Comparison of ENCODE assay signal across 23 cellular contexts in the genomic region with DNA sequence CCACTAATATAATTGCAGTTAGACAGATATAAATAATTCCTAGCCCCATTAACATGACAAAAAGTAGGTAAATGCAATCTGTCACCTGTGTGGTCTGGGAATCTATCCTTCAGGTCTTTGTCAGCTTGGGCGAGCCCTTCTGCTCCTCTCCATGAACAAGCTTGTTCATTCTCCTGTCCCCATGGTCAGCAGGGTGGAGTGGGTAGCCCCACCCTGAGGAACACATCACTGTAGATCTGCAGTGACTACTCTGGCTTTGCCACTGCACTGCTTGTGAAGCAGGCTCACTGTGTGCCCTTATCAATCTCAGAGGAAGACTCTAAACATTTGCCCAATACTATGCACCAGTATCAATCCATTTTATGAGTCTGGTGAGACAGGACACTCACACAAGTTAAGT.
DNase-seq lines count a peak whose midpoint lies in the region; ATAC-seq, FAIRE-seq and TF ChIP-seq lines count a peak whose summit lies in the region.
"Had no signal": no experiment of that assay in that cellular context is flagged by ENCODE, and none has a peak within 500 bp of the region (broad histone marks: within the 10 kb centered on the region; RNA-seq: fewer than 3 reads in every experiment).

No MANE protein-coding gene starts in this region.

- H3K27ac ChIP-seq in vagina, result no peak overlapping the region
- H3K27ac ChIP-seq in right atrium auricular region, result no peak overlapping the region
- H3K27ac ChIP-seq: BLaER1 treated with 17β-estradiol and CSF1 and Interleukin-3, amounts not matched to agents 10 nM and 100 nM; HL-60 had no signal

- H3K36me3 ChIP-seq in bronchial epithelial cell (ENCODE audit: control insufficient read depth, insufficient read depth, low read length) (no peaks in the 10 kb centered on the region), vagina (no peaks in the 10 kb centered on the region), right atrium auricular region (no peaks in the 10 kb centered on the region)
- H3K36me3 ChIP-seq: BLaER1 treated with 17β-estradiol and CSF1 and Interleukin-3, amounts not matched to agents 10 nM and 100 nM had no signal

- H3K9me3 ChIP-seq in vagina, result no peaks in the 10 kb centered on the region
- peaks cover 0 to 9% of the 10 kb centered on the region in 2 donors for H3K9me3 ChIP-seq in right atrium auricular region

- DNase-seq in activated CD8-positive, alpha-beta memory T cell treated with anti-CD3 and anti-CD28 coated beads for 24 hours, result peak; percentile 26
- DNase-seq in activated CD8-positive, alpha-beta memory T cell treated with anti-CD3 and anti-CD28 coated beads, Interleukin-2, amount 50 U/mL, for 48 hours, result no peak
- DNase-seq in bronchial epithelial cell (ENCODE audit: low read depth) (no peak), iPS-NIHi7 (ENCODE audit: extremely low spot score) (peak; percentile 3), vagina (ENCODE audit: extremely low spot score in 2 of 2) (peak; percentile 34 to 55), NOMO-1 treated with DMSO at 0.1 percent for 48 hours (lab: John Stamatoyannopoulos, UW; ENCODE audit: unreplicated experiment) (no peak), right atrium auricular region (ENCODE audit: low spot score) (no peak)
- DNase-seq: 8988T, Calu3, DMS 273 treated with DMSO at 0.1 percent for 48 hours, DMS53, DND-41, HFFc6, IMR-90 had no signal

- TF ChIP-seq CTCF in bronchial epithelial cell (IDR thresholded peaks at IDR 0.05; ENCODE audit: insufficient read depth, low read length, severe bottlenecking), result no peak
- TF ChIP-seq CTCF in vagina (IDR thresholded peaks at IDR 0.05), result no peak
- no peak for TF ChIP-seq CTCF in right atrium auricular region (IDR thresholded peaks at IDR 0.05)

- no peak for ATAC-seq in GM21786 (IDR thresholded peaks at IDR 0.05; ENCODE audit: unreplicated experiment)
- ATAC-seq: CD8-positive, alpha-beta T cell; GM12878; GM23338; HCT116 had no signal

- H3K27me3 ChIP-seq in bronchial epithelial cell (ENCODE audit: control insufficient read depth, insufficient read depth, low read length) (no peaks in the 10 kb centered on the region), vagina (no peaks in the 10 kb centered on the region), right atrium auricular region (no peaks in the 10 kb centered on the region)
- H3K27me3 ChIP-seq: BLaER1 treated with 17β-estradiol and CSF1 and Interleukin-3, amounts not matched to agents 10 nM and 100 nM had no signal

- intact Hi-C loops in vagina (cut with DNase I), result no loop called here

- TF ChIP-seq POLR2A in vagina (IDR thresholded peaks at IDR 0.05), result no peak

- no peaks in the 10 kb centered on the region for H3K4me1 ChIP-seq in vagina
- H3K4me1 ChIP-seq in right atrium auricular region, result no peaks in the 10 kb centered on the region
- H3K4me1 ChIP-seq: BLaER1 treated with 17β-estradiol and CSF1 and Interleukin-3, amounts not matched to agents 10 nM and 100 nM had no signal

- no peak overlapping the region for H3K4me3 ChIP-seq in bronchial epithelial cell (ENCODE audit: low read depth, low read length)
- H3K4me3 ChIP-seq in vagina, result no peak overlapping the region
- no peak overlapping the region for H3K4me3 ChIP-seq in right atrium auricular region
- H3K4me3 ChIP-seq: BLaER1 treated with 17β-estradiol and CSF1 and Interleukin-3, amounts not matched to agents 10 nM and 100 nM; GM12878; GM23338 had no signal

- peak; percentile 43 for FAIRE-seq in bronchial epithelial cell (lab: Jason Lieb, UNC)
- FAIRE-seq: GM12878, GM18507, H54 had no signal

Comparison
In these comparisons a context has a peak if more than half of its experiments do, and no peak if none do; other contexts are left out.
1. DNase-seq: peak in activated CD8-positive, alpha-beta memory T cell treated with anti-CD3 and anti-CD28 coated beads for 24 hours (single experiment), iPS-NIHi7 (single experiment) and vagina (2 of 2); none in activated CD8-positive, alpha-beta memory T cell treated with anti-CD3 and anti-CD28 coated beads, Interleukin-2, amount 50 U/mL, for 48 hours (single experiment), bronchial epithelial cell (single experiment), NOMO-1 treated with DMSO at 0.1 percent for 48 hours (single experiment) and right atrium auricular region (single experiment).